Comparison of ENCODE assay signal across 8 cellular contexts in genomic region chr9:35103660-35104191, GRCh38. TPM values are rescaled to one million over a fixed set of nuclear protein-coding genes. Genes with fewer than 3 reads are reported as not detected.
DNase-seq lines count a peak whose midpoint lies in the region; ATAC-seq, FAIRE-seq and TF ChIP-seq lines count a peak whose summit lies in the region.

No MANE protein-coding gene starts in this region.

- H3K4me3 ChIP-seq in astrocyte of the spinal cord (ENCODE audit: low read depth, low read length) (peak overlapping the region; percentile 85), HepG2 (replicated peaks in 1 of 3; ENCODE audit: insufficient read depth in 1 of 3, low read depth in 2 of 3, low read length in 3 of 3) (peak overlapping the region; percentile 63 to 84 (median 69); a peak in 5 of 6 replicates), thymus (ENCODE audit: low read length) (peak overlapping the region; percentile 59)

- H3K4me2 ChIP-seq in HepG2 (ENCODE audit: low read depth, low read length), result peak overlapping the region; percentile 95

- no peaks in the 10 kb centered on the region for H4K20me1 ChIP-seq in HepG2 (ENCODE audit: insufficient read depth, low read length)

- peak overlapping the region; percentile 74 for H3K27ac ChIP-seq in HepG2 (ENCODE audit: extremely low read length, insufficient read depth, low read length)
- H3K27ac ChIP-seq in thymus (ENCODE audit: low read depth), result peak overlapping the region; percentile 72

- no peaks in the 10 kb centered on the region for H3K9me3 Mint-ChIP-seq in activated CD8-positive, alpha-beta memory T cell treated with anti-CD3 and anti-CD28 coated beads, Interleukin-2, amount 10 ng/mL, durations not matched to agents 7 days and 5 days (ENCODE audit: low read depth)

- no peak for DNase-seq in activated CD8-positive, alpha-beta memory T cell treated with anti-CD3 and anti-CD28 coated beads, Interleukin-2, amount 10 ng/mL, durations not matched to agents 7 days and 5 days
- DNase-seq in activated CD8-positive, alpha-beta memory T cell treated with anti-CD3 and anti-CD28 coated beads for 24 hours, result no peak
- no peak for DNase-seq in astrocyte of the spinal cord (ENCODE audit: low read depth, low spot score)
- DNase-seq in HepG2 (ENCODE audit: low spot score), result no peak
- DNase-seq in LoVo (ENCODE audit: low spot score), result no peak
- no peak for DNase-seq in GOT3 (lab: John Stamatoyannopoulos, UW)

- 44% methylated on average over 5 of the region's 5 CpGs for WGBS in HepG2 (ENCODE audit: low lambda C conversion rate)
- WGBS in thymus, result 65% methylated on average over 5 of the region's 5 CpGs

- peaks cover 37% of the 10 kb centered on the region for H3K36me3 Mint-ChIP-seq in activated CD8-positive, alpha-beta memory T cell treated with anti-CD3 and anti-CD28 coated beads, Interleukin-2, amount 10 ng/mL, durations not matched to agents 7 days and 5 days

- H3K27ac Mint-ChIP-seq in activated CD8-positive, alpha-beta memory T cell treated with anti-CD3 and anti-CD28 coated beads, Interleukin-2, amount 10 ng/mL, durations not matched to agents 7 days and 5 days, result peak overlapping the region; percentile 95

- peak overlapping the region; percentile 93 for H3K9ac ChIP-seq in HepG2 (ENCODE audit: insufficient read depth, low read depth, low read length)

- intact Hi-C loops in HepG2 (cut with micrococcal nuclease; ENCODE audit: unreplicated experiment), result no loop called here

- peak overlapping the region; percentile 91 for H3K4me3 Mint-ChIP-seq in activated CD8-positive, alpha-beta memory T cell treated with anti-CD3 and anti-CD28 coated beads, Interleukin-2, amount 10 ng/mL, durations not matched to agents 7 days and 5 days

- in situ Hi-C loops in astrocyte of the spinal cord (cut with HindIII; ENCODE audit: low sequenced_read_pairs) (no loop called here), HepG2 (cut with HindIII; ENCODE audit: extremely low pct_ligation_motif_present, low pct_unique_long_range_greater_than_20kb) (no loop called here)

- H3K4me1 ChIP-seq in HepG2 (ENCODE audit: insufficient read depth, low read length), result peaks cover 19% of the 10 kb centered on the region
- peaks cover 14% of the 10 kb centered on the region for H3K4me1 ChIP-seq in thymus (ENCODE audit: control insufficient read depth, insufficient read depth, low read length)

- H3K27me3 ChIP-seq in HepG2 (ENCODE audit: control insufficient read depth in 1 of 2, insufficient read depth in 2 of 2, low read length in 2 of 2), result no peaks in the 10 kb centered on the region; a peak in 1 of 5 replicates
- no peaks in the 10 kb centered on the region for H3K27me3 ChIP-seq in thymus (ENCODE audit: control insufficient read depth, insufficient read depth)

- BruUV-seq in HepG2 (replicated peaks; lab: Mats Ljungman, UMichigan), result TSS peak; percentile 82

- H3K36me3 ChIP-seq in HepG2 (replicated peaks in 1 of 2; ENCODE audit: control insufficient read depth in 1 of 2, insufficient read depth in 2 of 2, low read length in 2 of 2) (peaks cover 7 to 23% of the 10 kb centered on the region in 2 experiments; a peak in 4 of 5 replicates), thymus (ENCODE audit: control insufficient read depth, insufficient read depth) (peaks cover 50% of the 10 kb centered on the region)

- ATAC-seq in activated CD8-positive, alpha-beta memory T cell treated with anti-CD3 and anti-CD28 coated beads, Interleukin-2, amount 10 ng/mL, durations not matched to agents 7 days and 5 days, result no peak
- ATAC-seq in HepG2 (no peak; the same call in 2 of the 3 replicates), HG03139 (IDR thresholded peaks at IDR 0.05; ENCODE audit: unreplicated experiment) (no peak)

- no peak for TF ChIP-seq RAD21 in HepG2 (CRISPR knock-in tag; IDR thresholded peaks at IDR 0.05)

- no peaks in the 10 kb centered on the region for H3K27me3 Mint-ChIP-seq in activated CD8-positive, alpha-beta memory T cell treated with anti-CD3 and anti-CD28 coated beads, Interleukin-2, amount 10 ng/mL, durations not matched to agents 7 days and 5 days

- H2AFZ ChIP-seq in HepG2 (ENCODE audit: low read length), result no peak overlapping the region

- TF ChIP-seq CTCF in astrocyte of the spinal cord (IDR thresholded peaks at IDR 0.05; ENCODE audit: low read depth, low read length), result no peak
- TF ChIP-seq CTCF in HepG2 (CRISPR knock-in tag; IDR thresholded peaks at IDR 0.05), result no peak

- H3K4me1 Mint-ChIP-seq in activated CD8-positive, alpha-beta memory T cell treated with anti-CD3 and anti-CD28 coated beads, Interleukin-2, amount 10 ng/mL, durations not matched to agents 7 days and 5 days, result peaks cover 42% of the 10 kb centered on the region

- CTCF ChIA-PET in activated CD8-positive, alpha-beta memory T cell treated with anti-CD3 and anti-CD28 coated beads, Interleukin-2, amount 10 ng/mL, durations not matched to agents 7 days and 5 days (lab: Charles Lee), result interaction anchor here (0.6 to 3.4 kb wide), 11 partner anchors 8 to 508 kb away, joined by 3 to 30 read pairs (median 4); partner anchors contain the start of genes ATOSB and FANCG
- CTCF ChIA-PET in HepG2 (lab: Yijun Ruan, JAX; ENCODE audit: low intra/inter-chr PET ratio, low total read pairs), result no interaction called here

- POLR2A ChIA-PET in HepG2 (lab: Yijun Ruan, JAX), result interaction anchor here (1.1 to 2.2 kb wide), 6 partner anchors 8 to 58 kb away, joined by 4 to 34 read pairs (median 12); partner anchors contain the start of genes ATOSB, FANCG, UNC13B and VCP

- FAIRE-seq in HepG2 (lab: Jason Lieb, UNC), result no peak

- no peaks in the 10 kb centered on the region for H3K9me3 ChIP-seq in HepG2 (ENCODE audit: low read length)
- peaks cover 1% of the 10 kb centered on the region for H3K9me3 ChIP-seq in thymus (ENCODE audit: control insufficient read depth)

- peaks cover 16% of the 10 kb centered on the region for H3K79me2 ChIP-seq in HepG2 (ENCODE audit: insufficient read depth, low read length)

- TF ChIP-seq EP300 in HepG2 (IDR thresholded peaks at IDR 0.05; ENCODE audit: low read depth in 2 of 2, low read length in 2 of 2), result no peak
- no peak for TF ChIP-seq EP300 in HepG2 (CRISPR knock-in tag; IDR thresholded peaks at IDR 0.05; ENCODE audit: borderline replicate concordance)

- no peak for TF ChIP-seq POLR2A in HepG2 (IDR thresholded peaks at IDR 0.05; ENCODE audit: insufficient read depth in 1 of 2, low read depth in 2 of 2, low read length in 2 of 2)

RNA-seq across cellular contexts. Expression of gene STOML2, which starts 0.8 kb away (rescaled TPM):
- 100 to 1,000 TPM; 145 to 169 TPM for total RNA-seq in activated CD8-positive, alpha-beta memory T cell treated with anti-CD3 and anti-CD28 coated beads, Interleukin-2, amount 10 ng/mL, durations not matched to agents 7 days and 5 days
- total RNA-seq in HepG2 (2016; rRNA removed; fragmentation: Illumina TruSeq; extraction: Trizol), result 250 and 305 TPM in 2 replicates
- total RNA-seq in HepG2 (2016; cell fraction: cytosol; rRNA removed; fragmentation: Illumina TruSeq; extraction: Trizol; ENCODE audit: low read depth), result 682 and 717 TPM in 2 replicates
- total RNA-seq in HepG2 (2016; cell fraction: insoluble cytoplasmic fraction; rRNA removed; fragmentation: Illumina TruSeq; extraction: Trizol), result 259 and 314 TPM in 2 replicates
- 635 and 649 TPM in 2 replicates for total RNA-seq in HepG2 (2016; cell fraction: membrane; rRNA removed; fragmentation: Illumina TruSeq; extraction: Trizol)
- total RNA-seq in HepG2 (2016; cell fraction: nucleus; rRNA removed; fragmentation: Illumina TruSeq; extraction: Trizol), result 99.4 and 103 TPM in 2 replicates
- 243 and 245 TPM in 2 replicates for polyA plus RNA-seq in HepG2 (2011; rRNA removed)
- polyA plus RNA-seq in HepG2 (2011; cell fraction: cytosol; rRNA removed), result 206 and 268 TPM in 2 replicates
- polyA plus RNA-seq in HepG2 (2011; cell fraction: nucleus; rRNA removed), result 223 and 235 TPM in 2 replicates
- polyA plus RNA-seq in HepG2 (2012), result 137 and 155 TPM in 2 replicates
- 796 and 800 TPM in 2 replicates for polyA plus RNA-seq in HepG2 (2016; cell fraction: cytosol; fragmentation: Illumina TruSeq; extraction: Trizol; ENCODE audit: low read depth)
- polyA plus RNA-seq in HepG2 (2016; cell fraction: insoluble cytoplasmic fraction; fragmentation: Illumina TruSeq; extraction: Trizol; ENCODE audit: low read depth), result 284 and 314 TPM in 2 replicates
- polyA plus RNA-seq in HepG2 (2016; cell fraction: membrane; fragmentation: Illumina TruSeq; extraction: Trizol; ENCODE audit: low read depth), result 557 and 563 TPM in 2 replicates
- 177 and 181 TPM in 2 replicates for polyA plus RNA-seq in HepG2 (2016; cell fraction: nucleus; fragmentation: Illumina TruSeq; extraction: Trizol; ENCODE audit: insufficient read depth, low read depth)
- 125 and 128 TPM in 2 replicates for polyA minus RNA-seq in HepG2 (2011; rRNA and poly(A)+ RNA removed; ENCODE audit: low replicate concordance)
- 41.4 and 52.8 TPM in 2 replicates for polyA minus RNA-seq in HepG2 (2011; cell fraction: cytosol; rRNA and poly(A)+ RNA removed)
- polyA minus RNA-seq in HepG2 (2011; cell fraction: nucleus; rRNA and poly(A)+ RNA removed), result 27.2 and 45.5 TPM in 2 replicates
- polyA plus RNA-seq in thymus, result 58.0 TPM

RNA-seq across cellular contexts. Expression of gene PIGO, which starts 7.3 kb away (rescaled TPM):
- 10 to 100 TPM; 28.5 to 31.6 TPM for total RNA-seq in activated CD8-positive, alpha-beta memory T cell treated with anti-CD3 and anti-CD28 coated beads, Interleukin-2, amount 10 ng/mL, durations not matched to agents 7 days and 5 days
- 6.6 and 20.5 TPM in 2 replicates for total RNA-seq in HepG2 (2016; rRNA removed; fragmentation: Illumina TruSeq; extraction: Trizol)
- total RNA-seq in HepG2 (2016; cell fraction: cytosol; rRNA removed; fragmentation: Illumina TruSeq; extraction: Trizol; ENCODE audit: low read depth), result 1.7 and 3.4 TPM in 2 replicates
- 6.2 and 20.0 TPM in 2 replicates for total RNA-seq in HepG2 (2016; cell fraction: insoluble cytoplasmic fraction; rRNA removed; fragmentation: Illumina TruSeq; extraction: Trizol)
- 3.2 and 3.6 TPM in 2 replicates for total RNA-seq in HepG2 (2016; cell fraction: membrane; rRNA removed; fragmentation: Illumina TruSeq; extraction: Trizol)
- total RNA-seq in HepG2 (2016; cell fraction: nucleus; rRNA removed; fragmentation: Illumina TruSeq; extraction: Trizol), result 18.5 and 23.4 TPM in 2 replicates
- polyA plus RNA-seq in HepG2 (2011; rRNA removed) (24.4 and 26.2 TPM in 2 replicates), thymus (18.2 TPM)
- polyA plus RNA-seq in HepG2 (2011; cell fraction: cytosol; rRNA removed), result 18.2 and 19.4 TPM in 2 replicates
- polyA plus RNA-seq in HepG2 (2011; cell fraction: nucleus; rRNA removed), result 36.6 and 39.8 TPM in 2 replicates
- 11.1 and 13.7 TPM in 2 replicates for polyA plus RNA-seq in HepG2 (2012)
- 1.4 TPM in 2 replicates for polyA plus RNA-seq in HepG2 (2016; cell fraction: cytosol; fragmentation: Illumina TruSeq; extraction: Trizol; ENCODE audit: low read depth)
- polyA plus RNA-seq in HepG2 (2016; cell fraction: insoluble cytoplasmic fraction; fragmentation: Illumina TruSeq; extraction: Trizol; ENCODE audit: low read depth), result 5.1 and 7.0 TPM in 2 replicates
- 2.4 and 2.7 TPM in 2 replicates for polyA plus RNA-seq in HepG2 (2016; cell fraction: membrane; fragmentation: Illumina TruSeq; extraction: Trizol; ENCODE audit: low read depth)
- polyA plus RNA-seq in HepG2 (2016; cell fraction: nucleus; fragmentation: Illumina TruSeq; extraction: Trizol; ENCODE audit: insufficient read depth, low read depth), result 29.3 and 36.5 TPM in 2 replicates
- polyA minus RNA-seq in HepG2 (2011; rRNA and poly(A)+ RNA removed; ENCODE audit: low replicate concordance), result 54.7 and 59.3 TPM in 2 replicates
- 15.4 and 19.4 TPM in 2 replicates for polyA minus RNA-seq in HepG2 (2011; cell fraction: cytosol; rRNA and poly(A)+ RNA removed)
- 20.1 and 20.3 TPM in 2 replicates for polyA minus RNA-seq in HepG2 (2011; cell fraction: nucleus; rRNA and poly(A)+ RNA removed)

RNA-seq across cellular contexts. Expression of gene ATOSB, which starts 11.9 kb away (rescaled TPM):
- total RNA-seq in activated CD8-positive, alpha-beta memory T cell treated with anti-CD3 and anti-CD28 coated beads, Interleukin-2, amount 10 ng/mL, durations not matched to agents 7 days and 5 days, result 10 to 100 TPM; 15.9 to 17.1 TPM
- total RNA-seq in HepG2 (2016; rRNA removed; fragmentation: Illumina TruSeq; extraction: Trizol), result 1.9 and 2.3 TPM in 2 replicates
- total RNA-seq in HepG2 (2016; cell fraction: cytosol; rRNA removed; fragmentation: Illumina TruSeq; extraction: Trizol; ENCODE audit: low read depth), result 0.26 and 0.61 TPM in 2 replicates
- 1.6 and 2.0 TPM in 2 replicates for total RNA-seq in HepG2 (2016; cell fraction: insoluble cytoplasmic fraction; rRNA removed; fragmentation: Illumina TruSeq; extraction: Trizol)
- 1.2 and 1.5 TPM in 2 replicates for total RNA-seq in HepG2 (2016; cell fraction: membrane; rRNA removed; fragmentation: Illumina TruSeq; extraction: Trizol)
- total RNA-seq in HepG2 (2016; cell fraction: nucleus; rRNA removed; fragmentation: Illumina TruSeq; extraction: Trizol), result 1.8 and 2.3 TPM in 2 replicates
- polyA plus RNA-seq in HepG2 (2011; rRNA removed), result 6.4 and 7.1 TPM in 2 replicates
- polyA plus RNA-seq in HepG2 (2011; cell fraction: cytosol; rRNA removed), result 6.6 and 6.7 TPM in 2 replicates
- 16.6 and 22.2 TPM in 2 replicates for polyA plus RNA-seq in HepG2 (2011; cell fraction: nucleus; rRNA removed)
- 2.0 and 2.1 TPM in 2 replicates for polyA plus RNA-seq in HepG2 (2012)
- polyA plus RNA-seq in HepG2 (2016; cell fraction: cytosol; fragmentation: Illumina TruSeq; extraction: Trizol; ENCODE audit: low read depth), result 0.47 and 0.61 TPM in 2 replicates
- polyA plus RNA-seq in HepG2 (2016; cell fraction: insoluble cytoplasmic fraction; fragmentation: Illumina TruSeq; extraction: Trizol; ENCODE audit: low read depth), result 2.2 TPM in 2 replicates
- polyA plus RNA-seq in HepG2 (2016; cell fraction: membrane; fragmentation: Illumina TruSeq; extraction: Trizol; ENCODE audit: low read depth), result 1.4 and 1.6 TPM in 2 replicates
- polyA plus RNA-seq in HepG2 (2016; cell fraction: nucleus; fragmentation: Illumina TruSeq; extraction: Trizol; ENCODE audit: insufficient read depth, low read depth), result 4.3 and 5.5 TPM in 2 replicates
- polyA minus RNA-seq in HepG2 (2011; rRNA and poly(A)+ RNA removed; ENCODE audit: low replicate concordance), result 7.8 and 10.5 TPM in 2 replicates
- 1.7 and 1.8 TPM in 2 replicates for polyA minus RNA-seq in HepG2 (2011; cell fraction: cytosol; rRNA and poly(A)+ RNA removed)
- polyA minus RNA-seq in HepG2 (2011; cell fraction: nucleus; rRNA and poly(A)+ RNA removed), result 3.7 and 4.0 TPM in 2 replicates
- polyA plus RNA-seq in thymus, result 16.1 TPM

RNA-seq across cellular contexts. Expression of gene FANCG, which starts 24.0 kb away (rescaled TPM):
- 100 to 1,000 TPM; 121 to 141 TPM for total RNA-seq in activated CD8-positive, alpha-beta memory T cell treated with anti-CD3 and anti-CD28 coated beads, Interleukin-2, amount 10 ng/mL, durations not matched to agents 7 days and 5 days
- total RNA-seq in HepG2 (2016; rRNA removed; fragmentation: Illumina TruSeq; extraction: Trizol), result 43.3 and 45.1 TPM in 2 replicates
- total RNA-seq in HepG2 (2016; cell fraction: cytosol; rRNA removed; fragmentation: Illumina TruSeq; extraction: Trizol; ENCODE audit: low read depth), result 22.3 and 24.9 TPM in 2 replicates
- total RNA-seq in HepG2 (2016; cell fraction: insoluble cytoplasmic fraction; rRNA removed; fragmentation: Illumina TruSeq; extraction: Trizol), result 38.9 and 46.7 TPM in 2 replicates
- 30.7 and 36.4 TPM in 2 replicates for total RNA-seq in HepG2 (2016; cell fraction: membrane; rRNA removed; fragmentation: Illumina TruSeq; extraction: Trizol)
- 49.6 and 53.6 TPM in 2 replicates for total RNA-seq in HepG2 (2016; cell fraction: nucleus; rRNA removed; fragmentation: Illumina TruSeq; extraction: Trizol)
- polyA plus RNA-seq in HepG2 (2011; rRNA removed) (10.8 and 14.4 TPM in 2 replicates), thymus (33.7 TPM)
- polyA plus RNA-seq in HepG2 (2011; cell fraction: cytosol; rRNA removed), result 4.4 and 6.9 TPM in 2 replicates
- polyA plus RNA-seq in HepG2 (2011; cell fraction: nucleus; rRNA removed), result 51.4 and 75.5 TPM in 2 replicates
- polyA plus RNA-seq in HepG2 (2012), result 7.3 and 17.1 TPM in 2 replicates
- 11.9 and 12.4 TPM in 2 replicates for polyA plus RNA-seq in HepG2 (2016; cell fraction: cytosol; fragmentation: Illumina TruSeq; extraction: Trizol; ENCODE audit: low read depth)
- polyA plus RNA-seq in HepG2 (2016; cell fraction: insoluble cytoplasmic fraction; fragmentation: Illumina TruSeq; extraction: Trizol; ENCODE audit: low read depth), result 28.3 and 28.9 TPM in 2 replicates
- polyA plus RNA-seq in HepG2 (2016; cell fraction: membrane; fragmentation: Illumina TruSeq; extraction: Trizol; ENCODE audit: low read depth), result 21.2 and 24.3 TPM in 2 replicates
- polyA plus RNA-seq in HepG2 (2016; cell fraction: nucleus; fragmentation: Illumina TruSeq; extraction: Trizol; ENCODE audit: insufficient read depth, low read depth), result 96.3 and 105 TPM in 2 replicates
- 22.2 and 87.0 TPM in 2 replicates for polyA minus RNA-seq in HepG2 (2011; rRNA and poly(A)+ RNA removed; ENCODE audit: low replicate concordance)
- 4.6 and 5.9 TPM in 2 replicates for polyA minus RNA-seq in HepG2 (2011; cell fraction: cytosol; rRNA and poly(A)+ RNA removed)
- 32.1 and 37.9 TPM in 2 replicates for polyA minus RNA-seq in HepG2 (2011; cell fraction: nucleus; rRNA and poly(A)+ RNA removed)

RNA-seq across cellular contexts. Expression of gene VCP, which starts 31.3 kb away (rescaled TPM):
- 100 to 1,000 TPM; 222 to 298 TPM for total RNA-seq in activated CD8-positive, alpha-beta memory T cell treated with anti-CD3 and anti-CD28 coated beads, Interleukin-2, amount 10 ng/mL, durations not matched to agents 7 days and 5 days
- total RNA-seq in HepG2 (2016; rRNA removed; fragmentation: Illumina TruSeq; extraction: Trizol), result 391 and 406 TPM in 2 replicates
- total RNA-seq in HepG2 (2016; cell fraction: cytosol; rRNA removed; fragmentation: Illumina TruSeq; extraction: Trizol; ENCODE audit: low read depth), result 18.6 and 21.7 TPM in 2 replicates
- 376 and 380 TPM in 2 replicates for total RNA-seq in HepG2 (2016; cell fraction: insoluble cytoplasmic fraction; rRNA removed; fragmentation: Illumina TruSeq; extraction: Trizol)
- 43.0 and 49.6 TPM in 2 replicates for total RNA-seq in HepG2 (2016; cell fraction: membrane; rRNA removed; fragmentation: Illumina TruSeq; extraction: Trizol)
- total RNA-seq in HepG2 (2016; cell fraction: nucleus; rRNA removed; fragmentation: Illumina TruSeq; extraction: Trizol), result 244 and 245 TPM in 2 replicates
- polyA plus RNA-seq in HepG2 (2011; rRNA removed), result 143 and 166 TPM in 2 replicates
- 151 and 155 TPM in 2 replicates for polyA plus RNA-seq in HepG2 (2011; cell fraction: cytosol; rRNA removed)
- polyA plus RNA-seq in HepG2 (2011; cell fraction: nucleus; rRNA removed), result 129 and 137 TPM in 2 replicates
- polyA plus RNA-seq in HepG2 (2012), result 146 and 152 TPM in 2 replicates
- polyA plus RNA-seq in HepG2 (2016; cell fraction: cytosol; fragmentation: Illumina TruSeq; extraction: Trizol; ENCODE audit: low read depth), result 10.7 and 12.6 TPM in 2 replicates
- polyA plus RNA-seq in HepG2 (2016; cell fraction: insoluble cytoplasmic fraction; fragmentation: Illumina TruSeq; extraction: Trizol; ENCODE audit: low read depth), result 291 and 344 TPM in 2 replicates
- 15.8 and 22.5 TPM in 2 replicates for polyA plus RNA-seq in HepG2 (2016; cell fraction: membrane; fragmentation: Illumina TruSeq; extraction: Trizol; ENCODE audit: low read depth)
- 266 and 278 TPM in 2 replicates for polyA plus RNA-seq in HepG2 (2016; cell fraction: nucleus; fragmentation: Illumina TruSeq; extraction: Trizol; ENCODE audit: insufficient read depth, low read depth)
- 446 and 616 TPM in 2 replicates for polyA minus RNA-seq in HepG2 (2011; rRNA and poly(A)+ RNA removed; ENCODE audit: low replicate concordance)
- 189 and 210 TPM in 2 replicates for polyA minus RNA-seq in HepG2 (2011; cell fraction: cytosol; rRNA and poly(A)+ RNA removed)
- polyA minus RNA-seq in HepG2 (2011; cell fraction: nucleus; rRNA and poly(A)+ RNA removed), result 248 and 250 TPM in 2 replicates
- 71.1 TPM for polyA plus RNA-seq in thymus
